ENCODE assay signal across 19 cellular contexts in genomic region chr17:65328567-65328966, GRCh38.
"Had no signal": no experiment of that assay in that cellular context is flagged by ENCODE, and none has a peak within 500 bp of the region (broad histone marks: within the 10 kb centered on the region; RNA-seq: fewer than 3 reads in every experiment).

No MANE protein-coding gene starts in this region.

- H3K27me3 ChIP-seq: neutrophil, testis, tibial nerve had no signal

- DNase-seq: cortex of kidney; dorsolateral prefrontal cortex; effector CD8-positive, alpha-beta T cell; glutamatergic neuron; immature natural killer cell; left ventricle myocardium superior; mesendoderm; naive thymus-derived CD4-positive, alpha-beta T cell; psoas muscle; stimulated activated CD4-positive, alpha-beta T cell treated with anti-CD3 and anti-CD28 coated beads, Interleukin-2, amount 100 ng/mL, for 24 hours; stimulated activated CD4-positive, alpha-beta T cell treated with anti-CD3 and anti-CD28 coated beads, Interleukin-4, amount 100 ng/mL, for 4 hours; stimulated activated naive B cell treated with anti-CD40 and anti-IgM and Interleukin-4, amounts not matched to agents 10 μg/mL and 1 μg/mL and 100 μg/mL, for 72 hours; stimulated activated naive CD8-positive, alpha-beta T cell treated with anti-CD3 and anti-CD28 coated beads, Interleukin-15, amount 100 ng/mL, for 72 hours; testis had no signal

- FAIRE-seq: keratinocyte had no signal

- H3K36me3 Mint-ChIP-seq: immature natural killer cell; stimulated activated naive B cell treated with anti-CD40 and anti-IgM and Interleukin-4, amounts not matched to agents 10 μg/mL and 1 μg/mL and 100 μg/mL, for 72 hours had no signal

- H3K9me3 Mint-ChIP-seq: immature natural killer cell had no signal

- H3K4me3 ChIP-seq: dorsolateral prefrontal cortex, gastroesophageal sphincter, psoas muscle, testis, tibial nerve had no signal

- H3K4me1 Mint-ChIP-seq: immature natural killer cell; naive thymus-derived CD4-positive, alpha-beta T cell; stimulated activated naive B cell treated with anti-CD40 and anti-IgM and Interleukin-4, amounts not matched to agents 10 μg/mL and 1 μg/mL and 100 μg/mL, for 72 hours had no signal

- H3K9me3 ChIP-seq: gastroesophageal sphincter, neutrophil, psoas muscle, testis, tibial nerve had no signal

- H3K4me1 ChIP-seq: psoas muscle, testis had no signal

- H3K4me3 Mint-ChIP-seq: immature natural killer cell; naive thymus-derived CD4-positive, alpha-beta T cell; stimulated activated naive B cell treated with anti-CD40 and anti-IgM and Interleukin-4, amounts not matched to agents 10 μg/mL and 1 μg/mL and 100 μg/mL, for 72 hours; stimulated activated naive CD8-positive, alpha-beta T cell treated with anti-CD3 and anti-CD28 coated beads, Interleukin-15, amount 100 ng/mL, for 72 hours had no signal

- H3K27ac ChIP-seq: dorsolateral prefrontal cortex, gastroesophageal sphincter, neutrophil, psoas muscle, testis, tibial nerve had no signal

- H3K27ac Mint-ChIP-seq: immature natural killer cell; naive thymus-derived CD4-positive, alpha-beta T cell; stimulated activated naive B cell treated with anti-CD40 and anti-IgM and Interleukin-4, amounts not matched to agents 10 μg/mL and 1 μg/mL and 100 μg/mL, for 72 hours; stimulated activated naive CD8-positive, alpha-beta T cell treated with anti-CD3 and anti-CD28 coated beads, Interleukin-15, amount 100 ng/mL, for 72 hours had no signal

- ATAC-seq: gastroesophageal sphincter; left ventricle myocardium superior; naive thymus-derived CD4-positive, alpha-beta T cell; psoas muscle; sciatic nerve; stimulated activated naive B cell treated with anti-CD40 and anti-IgM and Interleukin-4, amounts not matched to agents 10 μg/mL and 1 μg/mL and 100 μg/mL, for 72 hours; stimulated activated naive CD8-positive, alpha-beta T cell treated with anti-CD3 and anti-CD28 coated beads, Interleukin-15, amount 100 ng/mL, for 72 hours had no signal

- H3K36me3 ChIP-seq: gastroesophageal sphincter, neutrophil, tibial nerve had no signal
